ENCODE assay signal across 1 cellular context in the genomic region with DNA sequence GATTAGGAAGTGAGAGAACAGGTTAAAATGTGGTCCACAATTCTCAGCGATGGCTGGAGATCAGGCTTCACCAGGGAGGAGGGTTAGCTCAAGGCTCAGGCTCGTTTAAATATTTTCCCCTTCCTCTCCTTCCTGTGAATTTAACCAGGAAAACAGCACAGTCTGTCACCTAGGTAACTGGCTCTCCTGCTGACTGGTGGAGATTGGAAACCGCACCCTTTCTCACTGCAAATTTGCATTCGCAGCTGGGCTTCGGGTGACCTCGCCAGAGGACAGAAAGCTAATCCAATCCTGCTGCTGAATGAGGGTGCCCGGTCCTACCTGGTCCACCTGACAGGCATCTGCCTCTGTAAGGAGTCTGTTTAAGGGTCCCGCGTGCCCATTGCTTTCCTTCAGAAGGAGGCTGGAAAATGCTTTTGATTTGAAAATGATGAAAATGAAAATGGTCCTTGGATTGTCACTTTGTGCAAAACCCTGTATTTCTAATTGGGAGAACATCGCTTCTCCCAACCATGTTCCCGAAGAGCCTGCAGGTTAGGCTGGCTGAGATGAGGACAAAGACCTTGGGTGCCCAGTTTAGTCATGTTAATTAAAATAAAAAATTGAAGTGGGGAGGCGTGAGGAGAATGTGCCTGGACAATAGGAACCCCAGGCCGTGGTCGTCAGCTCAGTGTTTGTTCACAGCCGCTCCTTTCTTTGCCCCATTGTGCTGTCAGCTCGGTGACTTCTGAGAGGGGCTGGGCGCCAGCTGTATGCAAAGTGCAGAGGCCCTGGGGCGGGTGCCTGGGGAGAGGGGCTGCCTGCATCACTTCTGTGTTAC.
TF ChIP-seq lines count a peak whose summit lies in the region.

No MANE protein-coding gene starts in this region.

TF ChIP-seq in IMR-90, 13 proteins besides CTCF, POLR2A, EP300 and RAD21 (continued from another document):
- TF ChIP-seq CHD1 (IDR thresholded peaks at IDR 0.05; ENCODE audit: low read depth, low read length): no peak
- TF ChIP-seq MAFK (IDR thresholded peaks at IDR 0.05; ENCODE audit: low read depth, low read length): no peak
